ENCODE assay signal across 27 cellular contexts in genomic region chr3:47641739-47642138, GRCh38.
"Had no signal": no experiment of that assay in that cellular context is flagged by ENCODE, and none has a peak within 500 bp of the region (broad histone marks: within the 10 kb centered on the region; RNA-seq: fewer than 3 reads in every experiment).

No MANE protein-coding gene starts in this region.

- H3K9me3 Mint-ChIP-seq: naive thymus-derived CD4-positive, alpha-beta T cell; nephron; stimulated activated naive B cell treated with anti-CD40 and anti-IgM and Interleukin-4, amounts not matched to agents 10 μg/mL and 1 μg/mL and 100 μg/mL, for 72 hours; stimulated activated naive CD8-positive, alpha-beta T cell treated with anti-CD3 and anti-CD28 coated beads, Interleukin-15, Interleukin-2, amounts not matched to agents 100 ng/mL and 50 ng/mL, for 24 hours had no signal

- H3K36me3 ChIP-seq: ovary, uterus had no signal

- H3K27ac ChIP-seq: dorsolateral prefrontal cortex, epithelial cell of prostate, gastrocnemius medialis, heart left ventricle, hepatocyte, left lung, ovary, psoas muscle, sigmoid colon, thoracic aorta, tibial nerve, upper lobe of left lung, uterus had no signal

- ATAC-seq: esophagus mucosa; gastrocnemius medialis; heart left ventricle; left cardiac atrium; left lung; naive thymus-derived CD4-positive, alpha-beta T cell; psoas muscle; right cardiac atrium; stimulated activated naive B cell treated with anti-CD40 and anti-IgM and Interleukin-4, amounts not matched to agents 10 μg/mL and 1 μg/mL and 100 μg/mL, for 72 hours had no signal

- DNase-seq: dorsolateral prefrontal cortex; effector CD4-positive, alpha-beta T cell; foreskin fibroblast; gastrocnemius medialis; heart left ventricle; left cardiac atrium; left lung; mesenchymal stem cell; midbrain; naive thymus-derived CD4-positive, alpha-beta T cell; occipital lobe; ovary; posterior cingulate gyrus; psoas muscle; right cardiac atrium; sigmoid colon; stimulated activated CD4-positive, alpha-beta T cell treated with anti-CD3 and anti-CD28 coated beads, Interleukin-4, amount 100 ng/mL, for 4 hours; stimulated activated naive B cell treated with anti-CD40 and anti-IgM and Interleukin-4, amounts not matched to agents 10 μg/mL and 1 μg/mL and 100 μg/mL, for 72 hours; upper lobe of left lung; uterus had no signal

- H3K4me2 ChIP-seq: hepatocyte had no signal

- H3K4me3 ChIP-seq: dorsolateral prefrontal cortex, gastrocnemius medialis, heart left ventricle, hepatocyte, left lung, ovary, psoas muscle, sigmoid colon, thoracic aorta, tibial nerve, upper lobe of left lung, uterus had no signal

- H3K27me3 Mint-ChIP-seq: naive thymus-derived CD4-positive, alpha-beta T cell; stimulated activated naive B cell treated with anti-CD40 and anti-IgM and Interleukin-4, amounts not matched to agents 10 μg/mL and 1 μg/mL and 100 μg/mL, for 72 hours; stimulated activated naive CD8-positive, alpha-beta T cell treated with anti-CD3 and anti-CD28 coated beads, Interleukin-15, Interleukin-2, amounts not matched to agents 100 ng/mL and 50 ng/mL, for 24 hours had no signal

- H3K27ac Mint-ChIP-seq: nephron; stimulated activated naive B cell treated with anti-CD40 and anti-IgM and Interleukin-4, amounts not matched to agents 10 μg/mL and 1 μg/mL and 100 μg/mL, for 72 hours; stimulated activated naive CD8-positive, alpha-beta T cell treated with anti-CD3 and anti-CD28 coated beads, Interleukin-15, Interleukin-2, amounts not matched to agents 100 ng/mL and 50 ng/mL, for 24 hours had no signal

- H3K4me3 Mint-ChIP-seq: naive thymus-derived CD4-positive, alpha-beta T cell; nephron; stimulated activated naive B cell treated with anti-CD40 and anti-IgM and Interleukin-4, amounts not matched to agents 10 μg/mL and 1 μg/mL and 100 μg/mL, for 72 hours; stimulated activated naive CD8-positive, alpha-beta T cell treated with anti-CD3 and anti-CD28 coated beads, Interleukin-15, Interleukin-2, amounts not matched to agents 100 ng/mL and 50 ng/mL, for 24 hours had no signal

- H3K9me3 ChIP-seq: gastrocnemius medialis, heart left ventricle, left lung, ovary, psoas muscle, sigmoid colon, thoracic aorta, tibial nerve, upper lobe of left lung, uterus had no signal

- H2AFZ ChIP-seq: hepatocyte had no signal

- H3K27me3 ChIP-seq: dorsolateral prefrontal cortex, gastrocnemius medialis, heart left ventricle, hepatocyte, left lung, ovary, sigmoid colon, tibial nerve, upper lobe of left lung, uterus had no signal
